In genomic region chr3:106299300-106300098, GRCh38 we compare ENCODE assay signal across 8 cellular contexts.
DNase-seq lines count a peak whose midpoint lies in the region; ATAC-seq and TF ChIP-seq lines count a peak whose summit lies in the region.

No MANE protein-coding gene starts in this region.

- TF ChIP-seq POLR2A in lower leg skin (IDR thresholded peaks at IDR 0.05) = no peak

- H3K9me3 ChIP-seq in trophoblast cell (ENCODE audit: insufficient read depth, low read depth, low read length) = no peaks in the 10 kb centered on the region

- H2AFZ ChIP-seq in KMS-11 (ENCODE audit: low read depth) (no peak overlapping the region), trophoblast cell (ENCODE audit: insufficient read depth, low read length, poor library complexity) (no peak overlapping the region)

- no peak overlapping the region for H3K4ac ChIP-seq in trophoblast cell (ENCODE audit: low read depth, low read length)

- H2AK5ac ChIP-seq in trophoblast cell (ENCODE audit: low read length) = no peak overlapping the region

- H3K27me3 ChIP-seq in KMS-11 (ENCODE audit: insufficient read depth, low read depth) (no peaks in the 10 kb centered on the region), trophoblast cell (ENCODE audit: insufficient read depth, low read length) (no peaks in the 10 kb centered on the region)

- no peak overlapping the region for H3K23ac ChIP-seq in trophoblast cell (ENCODE audit: low read length)

- no peak overlapping the region for H2BK5ac ChIP-seq in trophoblast cell (ENCODE audit: low read depth, low read length, poor library complexity)

- no peaks in the 10 kb centered on the region for H4K20me1 ChIP-seq in KMS-11 (ENCODE audit: insufficient read depth)

- TF ChIP-seq CTCF in KMS-11 (conservative IDR thresholded peaks at IDR 0.05; ENCODE audit: low read depth, low read length) = no peak
- TF ChIP-seq CTCF in lower leg skin (IDR thresholded peaks at IDR 0.05) = no peak

- H3K4me3 ChIP-seq in KMS-11 (IDR thresholded peaks at IDR 0.05; ENCODE audit: insufficient read depth, low read depth, low read length) = no peak overlapping the region
- H3K4me3 ChIP-seq in lower leg skin (ENCODE audit: low read depth, poor library complexity, severe bottlenecking) = no peak overlapping the region
- H3K4me3 ChIP-seq in trophoblast cell (ENCODE audit: low read depth, low read length) = no peak overlapping the region

- H3K18ac ChIP-seq in trophoblast cell (ENCODE audit: low read length) = no peak overlapping the region

- DNase-seq in NOMO-1 (lab: John Stamatoyannopoulos, UW; ENCODE audit: unreplicated experiment in 2 of 2) = peak; percentile 0 to 18
- DNase-seq in NOMO-1 treated with dmso at 0.1 percent for 144 hours (lab: John Stamatoyannopoulos, UW; ENCODE audit: unreplicated experiment) = no peak
- DNase-seq in iris pigment epithelial cell (ENCODE audit: low read depth) = peak; percentile 83
- no peak for DNase-seq in lower leg skin (ENCODE audit: low spot score in 2 of 2)
- no peak for DNase-seq in trophoblast cell
- DNase-seq in AML-193 (lab: John Stamatoyannopoulos, UW) = no peak

- no peak overlapping the region for H2BK120ac ChIP-seq in trophoblast cell (ENCODE audit: insufficient read depth, low read length, poor library complexity)

- H3K4me2 ChIP-seq in KMS-11 = peak overlapping the region; percentile 37
- H3K4me2 ChIP-seq in trophoblast cell (ENCODE audit: low read length) = no peak overlapping the region

- 37 to 58% methylated on average over 2 of the region's 2 CpGs for WGBS in lower leg skin, 2 donors
- no CpG with 5 or more reads among the region's 2 CpGs for WGBS in trophoblast cell (ENCODE audit: extremely low coverage, insufficient coverage, insufficient read length)

- intact Hi-C loops in lower leg skin (cut with DNase I; ENCODE audit: low total_unique reads) = no loop called here

- peak; percentile 58 for ATAC-seq in GM21825 (IDR thresholded peaks at IDR 0.05; ENCODE audit: unreplicated experiment)

- H3K27ac ChIP-seq in KMS-11 (no peak overlapping the region), trophoblast cell (ENCODE audit: low read depth, low read length) (no peak overlapping the region)

- H4K91ac ChIP-seq in trophoblast cell (ENCODE audit: low read depth, low read length) = no peak overlapping the region

- no peaks in the 10 kb centered on the region for H3K79me2 ChIP-seq in KMS-11 (ENCODE audit: insufficient read depth, low read depth)
- H3K79me2 ChIP-seq in trophoblast cell (ENCODE audit: control insufficient read depth, insufficient read depth, low read length, poor library complexity) = no peaks in the 10 kb centered on the region

- H4K8ac ChIP-seq in trophoblast cell (ENCODE audit: low read depth, low read length) = no peak overlapping the region

- H3K9ac ChIP-seq in KMS-11 (no peak overlapping the region), trophoblast cell (ENCODE audit: low read length) (no peak overlapping the region)

- H3K79me1 ChIP-seq in trophoblast cell (ENCODE audit: low read length) = no peaks in the 10 kb centered on the region

- peaks cover 59% of the 10 kb centered on the region for H3K4me1 ChIP-seq in KMS-11 (ENCODE audit: low read depth, poor library complexity, severe bottlenecking)
- H3K4me1 ChIP-seq in trophoblast cell (ENCODE audit: control insufficient read depth in 1 of 2, insufficient read depth in 2 of 2, low read length in 2 of 2) = no peaks in the 10 kb centered on the region

- H3K36me3 ChIP-seq in KMS-11 (ENCODE audit: insufficient read depth) = no peaks in the 10 kb centered on the region
- H3K36me3 ChIP-seq in trophoblast cell (ENCODE audit: control insufficient read depth in 1 of 2, insufficient read depth in 2 of 2, low read length in 2 of 2) = no peaks in the 10 kb centered on the region

- H4K12ac ChIP-seq in trophoblast cell (ENCODE audit: low read depth, low read length) = no peak overlapping the region

- no peak overlapping the region for H2BK12ac ChIP-seq in trophoblast cell (ENCODE audit: low read length)

- no peak overlapping the region for H3K14ac ChIP-seq in trophoblast cell (ENCODE audit: low read length)

Comparison
In these comparisons a context has a peak if more than half of its experiments do, and no peak if none do; other contexts are left out.
1. DNase-seq: peak in NOMO-1 (2 of 2) and iris pigment epithelial cell (single experiment); none in NOMO-1 treated with dmso at 0.1 percent for 144 hours (single experiment), lower leg skin (0 of 2), trophoblast cell (0 of 2) and AML-193 (0 of 2).